In the genomic region with DNA sequence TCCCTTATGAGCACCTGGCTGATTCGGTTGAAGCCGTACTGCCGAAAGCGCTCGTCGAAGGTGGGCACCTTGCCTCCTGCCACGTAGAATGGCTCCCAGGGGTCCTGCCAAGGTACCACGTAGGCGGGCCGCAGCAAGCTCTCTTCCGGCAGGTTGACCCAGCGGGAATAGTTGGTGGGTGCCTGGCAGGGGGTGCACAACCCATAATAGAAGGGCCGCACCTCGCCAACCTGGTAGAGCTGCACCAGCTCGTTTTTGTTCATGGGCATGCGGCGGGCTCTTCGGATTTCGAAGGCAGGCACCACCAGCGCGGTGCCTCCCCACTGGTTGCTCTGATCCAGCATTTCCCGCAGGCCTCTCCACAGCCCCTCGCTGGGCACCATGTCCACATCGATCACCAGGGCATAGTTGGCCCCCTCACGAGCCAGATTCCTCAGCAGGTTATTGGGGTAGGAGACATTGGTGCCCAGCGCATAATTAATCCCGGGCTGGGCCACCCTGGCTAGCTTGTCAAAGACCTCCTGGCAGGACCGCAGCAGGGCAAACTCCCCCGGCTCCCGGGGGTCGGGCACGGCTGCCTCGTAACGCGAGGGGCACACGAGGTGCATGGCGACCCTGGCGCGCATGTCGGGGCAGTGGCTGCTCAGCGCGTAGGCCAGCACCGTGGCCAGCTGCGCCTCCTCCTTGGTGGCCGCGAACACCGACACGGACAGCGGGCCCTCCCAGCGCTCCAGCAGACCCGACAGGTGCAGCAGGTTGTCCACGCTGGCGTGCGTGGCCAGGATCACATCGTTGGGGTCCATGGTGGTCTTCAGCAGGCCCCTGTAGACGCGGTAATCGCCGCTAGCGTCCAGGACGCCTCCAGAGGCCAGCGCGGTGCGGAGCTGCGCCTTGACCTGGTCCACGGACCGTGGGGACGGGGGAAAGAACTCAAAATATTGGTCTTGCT, we compare ENCODE assay signal across 1 cellular context.
TF ChIP-seq lines count a peak whose summit lies in the region.

No MANE protein-coding gene starts in this region.

TF ChIP-seq in H1, 55 proteins besides CTCF, POLR2A, EP300 and RAD21:
- no peak for TF ChIP-seq SIRT6 (IDR thresholded peaks at IDR 0.05; ENCODE audit: low read length)
- TF ChIP-seq, protein P1, sequence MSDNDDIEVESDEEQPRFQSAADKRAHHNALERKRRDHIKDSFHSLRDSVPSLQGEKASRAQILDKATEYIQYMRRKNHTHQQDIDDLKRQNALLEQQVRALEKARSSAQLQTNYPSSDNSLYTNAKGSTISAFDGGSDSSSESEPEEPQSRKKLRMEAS (IDR thresholded peaks at IDR 0.05), result peak; percentile 29; the same call in 1 of the 2 replicates
- TF ChIP-seq BRCA1 (IDR thresholded peaks at IDR 0.05; ENCODE audit: low read depth, low read length), result no peak
- no peak for TF ChIP-seq SP1 (IDR thresholded peaks at IDR 0.05; ENCODE audit: low read depth, low read length)
- TF ChIP-seq TAF7 (optimal IDR thresholded peaks at IDR 0.05; ENCODE audit: borderline replicate concordance, low read depth, low read length), result no peak
- TF ChIP-seq CTBP2 (IDR thresholded peaks at IDR 0.05; ENCODE audit: borderline replicate concordance, insufficient read depth, insufficient read length, low read length), result peak; percentile 47
- no peak for TF ChIP-seq NRF1 (IDR thresholded peaks at IDR 0.05; ENCODE audit: low read depth, low read length)
- TF ChIP-seq CBX5 (IDR thresholded peaks at IDR 0.05; ENCODE audit: low read depth, low read length), result no peak
- TF ChIP-seq GTF2F1 (IDR thresholded peaks at IDR 0.05; ENCODE audit: borderline replicate concordance, low read depth, low read length), result no peak
- no peak for TF ChIP-seq TAF1 (IDR thresholded peaks at IDR 0.05; ENCODE audit: low read depth, low read length)
- TF ChIP-seq FOSL1 (IDR thresholded peaks at IDR 0.05; ENCODE audit: insufficient read depth, low read depth, low read length), result no peak
- TF ChIP-seq TCF12 (IDR thresholded peaks at IDR 0.05; ENCODE audit: low read depth, low read length), result no peak
- no peak for TF ChIP-seq SAP30 (IDR thresholded peaks at IDR 0.05; ENCODE audit: insufficient read depth, insufficient replicate concordance, low read length)
- TF ChIP-seq CHD1 (IDR thresholded peaks at IDR 0.05; ENCODE audit: low read depth, low read length), result no peak
- TF ChIP-seq, protein P2, sequence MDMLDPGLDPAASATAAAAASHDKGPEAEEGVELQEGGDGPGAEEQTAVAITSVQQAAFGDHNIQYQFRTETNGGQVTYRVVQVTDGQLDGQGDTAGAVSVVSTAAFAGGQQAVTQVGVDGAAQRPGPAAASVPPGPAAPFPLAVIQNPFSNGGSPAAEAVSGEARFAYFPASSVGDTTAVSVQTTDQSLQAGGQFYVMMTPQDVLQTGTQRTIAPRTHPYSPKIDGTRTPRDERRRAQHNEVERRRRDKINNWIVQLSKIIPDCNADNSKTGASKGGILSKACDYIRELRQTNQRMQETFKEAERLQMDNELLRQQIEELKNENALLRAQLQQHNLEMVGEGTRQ (IDR thresholded peaks at IDR 0.05; ENCODE audit: low read length), result no peak
- no peak for TF ChIP-seq ZNF274 (IDR thresholded peaks at IDR 0.05; ENCODE audit: borderline replicate concordance, extremely low read depth, low read length)
- no peak for TF ChIP-seq RFX5 (IDR thresholded peaks at IDR 0.05; ENCODE audit: borderline replicate concordance, low read depth, low read length)
- no peak for TF ChIP-seq HDAC6 (IDR thresholded peaks at IDR 0.05; ENCODE audit: low read depth, low read length)
- TF ChIP-seq TEAD4 (IDR thresholded peaks at IDR 0.05; ENCODE audit: low read depth, low read length), result no peak
- TF ChIP-seq HDAC2 (IDR thresholded peaks at IDR 0.05; ENCODE audit: borderline replicate concordance in 1 of 2, low read depth in 2 of 2, low read length in 2 of 2), result 0 out of 4 replicates have a peak, but pooled peaks of 1 of the 2 experiments have one; percentile 19
- TF ChIP-seq CEBPB (IDR thresholded peaks at IDR 0.05; ENCODE audit: low read depth, low read length), result no peak
- no peak for TF ChIP-seq SIX5 (IDR thresholded peaks at IDR 0.05; ENCODE audit: low read depth, low read length)
- no peak for TF ChIP-seq BACH1 (IDR thresholded peaks at IDR 0.05; ENCODE audit: low read length)
- no peak for TF ChIP-seq CREB1 (IDR thresholded peaks at IDR 0.05)
- TF ChIP-seq SP4 (IDR thresholded peaks at IDR 0.05; ENCODE audit: low read length), result no peak
- TF ChIP-seq RBBP5 (IDR thresholded peaks at IDR 0.05; ENCODE audit: borderline replicate concordance, low read depth, low read length), result no peak
- TF ChIP-seq MAFK (IDR thresholded peaks at IDR 0.05; ENCODE audit: low read depth, low read length), result no peak
- no peak for TF ChIP-seq KDM1A (IDR thresholded peaks at IDR 0.05; ENCODE audit: borderline replicate concordance, low read length)
- 0 out of 4 replicates have a peak, but pooled peaks of 1 of the 2 experiments have one; percentile 14 for TF ChIP-seq SIN3A (conservative IDR thresholded peaks at IDR 0.05 in 1 of 2, IDR thresholded peaks at IDR 0.05 in 1 of 2; ENCODE audit: low read depth in 1 of 2, low read length in 2 of 2)
- TF ChIP-seq EZH2 (IDR thresholded peaks at IDR 0.05; ENCODE audit: low read depth, low read length, severe bottlenecking), result peak; percentile 3
- no peak for TF ChIP-seq TBP (IDR thresholded peaks at IDR 0.05; ENCODE audit: low read depth, low read length)
